Comparison of ENCODE assay signal across 21 cellular contexts in genomic region chr22:29171721-29172120, GRCh38. TPM values are rescaled to one million over a fixed set of nuclear protein-coding genes. Genes with fewer than 3 reads are reported as not detected.
"Had no signal": no experiment of that assay in that cellular context is flagged by ENCODE, and none has a peak within 500 bp of the region (broad histone marks: within the 10 kb centered on the region; RNA-seq: fewer than 3 reads in every experiment).

No MANE protein-coding gene starts in this region.

- H3K4me3 ChIP-seq: mucosa of descending colon, ovary, psoas muscle, skin epidermis, spleen, testis, tibial artery had no signal

- H3K27ac ChIP-seq: ovary, psoas muscle, skin epidermis, spleen, testis, tibial artery had no signal

- H3K36me3 ChIP-seq: ovary, spleen, tibial artery had no signal

- H3K27me3 ChIP-seq: ovary, testis had no signal

- ATAC-seq: effector memory CD8-positive, alpha-beta T cell; left lobe of liver; mucosa of descending colon; natural killer cell treated with Interleukin-12 subunit alpha and Interleukin-12 subunit beta and Interleukin-15 and Interleukin-18, amount 100 ng/mL, for 72 hours; psoas muscle; right cardiac atrium; stimulated activated memory B cell treated with anti-CD40 and anti-IgM and Interleukin-4, amounts not matched to agents 10 μg/mL and 1 μg/mL and 100 μg/mL, for 72 hours; stimulated activated naive CD8-positive, alpha-beta T cell treated with anti-CD3 and anti-CD28 coated beads, Interleukin-15, Interleukin-2, amounts not matched to agents 100 U/mL and 50 U/mL, for 24 hours had no signal

- H3K4me1 ChIP-seq: psoas muscle, testis, tibial artery had no signal

- DNase-seq: cortex of kidney; effector memory CD8-positive, alpha-beta T cell; hypothalamus; mesenchymal stem cell; naive B cell; occipital lobe; psoas muscle; right cardiac atrium; spleen; stimulated activated CD4-positive, alpha-beta T cell treated with anti-CD3 and anti-CD28 coated beads, Interleukin-4, amount 100 ng/mL, for 4 hours; stimulated activated naive CD8-positive, alpha-beta T cell treated with anti-CD3 and anti-CD28 coated beads, Interleukin-15, Interleukin-2, amounts not matched to agents 100 U/mL and 50 U/mL, for 24 hours; substantia nigra; testis had no signal

- H3K9me3 ChIP-seq: ovary, testis had no signal

RNA-seq across cellular contexts. Expression of gene EMID1, which starts 34.0 kb away (rescaled TPM):
- polyA plus RNA-seq: keratinocyte had no signal
